In the genomic region with DNA sequence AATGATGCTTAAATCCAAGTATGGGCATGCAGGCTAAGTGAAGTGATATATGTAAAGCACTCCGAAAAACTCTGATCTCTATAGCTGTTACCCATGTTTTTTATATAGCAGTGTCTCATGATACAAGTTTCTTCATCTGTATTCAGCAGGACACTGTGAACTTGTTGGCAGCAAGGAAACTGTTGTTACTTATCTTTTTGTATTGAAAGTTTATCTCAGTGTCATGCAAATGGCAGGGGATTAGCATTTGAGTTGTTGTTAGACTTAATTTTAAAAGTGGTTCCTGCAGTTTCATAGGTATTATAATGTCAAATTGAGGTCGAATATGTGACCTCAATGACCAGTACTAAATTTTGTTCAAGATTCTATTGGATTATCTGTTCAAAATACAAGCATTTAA, we compare ENCODE assay signal across 23 cellular contexts. TPM values are rescaled to one million over a fixed set of nuclear protein-coding genes. Genes with fewer than 3 reads are reported as not detected.
"Had no signal": no experiment of that assay in that cellular context is flagged by ENCODE, and none has a peak within 500 bp of the region (broad histone marks: within the 10 kb centered on the region; RNA-seq: fewer than 3 reads in every experiment).

No MANE protein-coding gene starts in this region.

- ATAC-seq: activated T-helper 17 cell treated with anti-CD3 and anti-CD28 coated beads, Interleukin-2, amount 50 U/mL, for 72 hours; gastrocnemius medialis; heart left ventricle; right cardiac atrium; stimulated activated naive CD8-positive, alpha-beta T cell treated with anti-CD3 and anti-CD28 coated beads, Interleukin-15, Interleukin-2, amounts not matched to agents 100 U/mL and 50 U/mL, for 24 hours had no signal

- H3K27me3 ChIP-seq: adrenal gland, ascending aorta, gastrocnemius medialis, heart left ventricle, tibial artery had no signal

- H3K36me3 ChIP-seq: adrenal gland, ascending aorta, gastrocnemius medialis, heart left ventricle, left ventricle myocardium inferior, tibial artery had no signal

- H2AFZ ChIP-seq: parathyroid adenoma had no signal

- H3K27ac ChIP-seq: ascending aorta, gastrocnemius medialis, heart left ventricle, left ventricle myocardium inferior, parathyroid adenoma, tibial artery had no signal

- H3K4me1 Mint-ChIP-seq: activated T-helper 17 cell treated with anti-CD3 and anti-CD28 coated beads, Interleukin-2, amount 50 U/mL, for 72 hours had no signal

- H3K79me2 ChIP-seq: parathyroid adenoma had no signal

- H3K27me3 Mint-ChIP-seq: activated naive CD8-positive, alpha-beta T cell; activated T-cell treated with anti-CD3 and anti-CD28 coated beads, Interleukin-2, amount 50 U/mL, for 24 hours; activated T-helper 17 cell treated with anti-CD3 and anti-CD28 coated beads, Interleukin-2, amount 50 U/mL, for 72 hours had no signal

- H3K4me3 Mint-ChIP-seq: activated naive CD8-positive, alpha-beta T cell; activated T-cell treated with anti-CD3 and anti-CD28 coated beads, Interleukin-2, amount 50 U/mL, for 24 hours; activated T-helper 17 cell treated with anti-CD3 and anti-CD28 coated beads, Interleukin-2, amount 50 U/mL, for 72 hours; nephron progenitor cell had no signal

- H3K4me3 ChIP-seq: adrenal gland, ascending aorta, gastrocnemius medialis, heart left ventricle, left ventricle myocardium inferior, tibial artery had no signal

- DNase-seq: activated CD4-positive, alpha-beta T cell treated with anti-CD3 and anti-CD28 coated beads, Interleukin-2, amount 50 U/mL, for 4 hours; activated CD8-positive, alpha-beta memory T cell treated with anti-CD3 and anti-CD28 coated beads for 24 hours; activated CD8-positive, alpha-beta memory T cell treated with anti-CD3 and anti-CD28 coated beads, Interleukin-2, amount 50 U/mL, for 4 hours; activated T-cell treated with anti-CD3 and anti-CD28 coated beads, Interleukin-2, amount 50 U/mL, for 24 hours; adrenal gland; central memory CD4-positive, alpha-beta T cell; dermis blood vessel endothelial cell; effector CD8-positive, alpha-beta T cell; gastrocnemius medialis; heart left ventricle; left ventricle myocardium inferior; mammary epithelial cell; nephron progenitor cell; stimulated activated CD4-positive, alpha-beta T cell treated with anti-CD3 and anti-CD28 coated beads, Interleukin-12 subunit alpha, Interleukin-12 subunit beta, amount 100 ng/mL, for 4 hours; stimulated activated CD4-positive, alpha-beta T cell treated with anti-CD3 and anti-CD28 coated beads, Interleukin-4, amount 100 ng/mL, for 4 hours; stimulated activated naive CD8-positive, alpha-beta T cell treated with anti-CD3 and anti-CD28 coated beads, Interleukin-15, Interleukin-2, amounts not matched to agents 100 U/mL and 50 U/mL, for 24 hours; T-helper 1 cell; tibial artery had no signal

- H3K9me3 Mint-ChIP-seq: activated T-cell treated with anti-CD3 and anti-CD28 coated beads, Interleukin-2, amount 50 U/mL, for 24 hours; activated T-helper 17 cell treated with anti-CD3 and anti-CD28 coated beads, Interleukin-2, amount 50 U/mL, for 72 hours; nephron progenitor cell had no signal

- H3K4me1 ChIP-seq: ascending aorta, gastrocnemius medialis, left ventricle myocardium inferior, parathyroid adenoma, tibial artery had no signal

- H3K36me3 Mint-ChIP-seq: activated naive CD8-positive, alpha-beta T cell had no signal

- H3K9me3 ChIP-seq: adrenal gland, ascending aorta, gastrocnemius medialis, heart left ventricle, left ventricle myocardium inferior, tibial artery had no signal

- H3K9ac ChIP-seq: parathyroid adenoma had no signal

- H3K27ac Mint-ChIP-seq: activated naive CD8-positive, alpha-beta T cell; activated T-cell treated with anti-CD3 and anti-CD28 coated beads, Interleukin-2, amount 50 U/mL, for 24 hours; activated T-helper 17 cell treated with anti-CD3 and anti-CD28 coated beads, Interleukin-2, amount 50 U/mL, for 72 hours had no signal

RNA-seq across cellular contexts. Expression of a gene that starts 47.9 kb away (rescaled TPM):
- total RNA-seq: activated T-helper 17 cell treated with anti-CD3 and anti-CD28 coated beads, Interleukin-2, amount 50 U/mL, for 72 hours had no signal
- polyA plus RNA-seq: mammary epithelial cell had no signal
